Comparison of ENCODE assay signal across 8 cellular contexts in genomic region chrX:132023896-132024386, GRCh38. TPM values are rescaled to one million over a fixed set of nuclear protein-coding genes. Genes with fewer than 3 reads are reported as not detected.
A peak's percentile ranks its signal among the peaks of the same experiment; 100 is the strongest.
DNase-seq lines count a peak whose midpoint lies in the region; ATAC-seq lines count a peak whose summit lies in the region.

No MANE protein-coding gene starts in this region.

- H3K4me1 ChIP-seq in SJCRH30 (no peaks in the 10 kb centered on the region), iPS-15b (ENCODE audit: control insufficient read depth, insufficient read depth, low read length) (peaks cover 21% of the 10 kb centered on the region)

- no peaks in the 10 kb centered on the region for H3K27me3 ChIP-seq in SJCRH30
- H3K27me3 ChIP-seq in iPS-15b (ENCODE audit: control insufficient read depth, insufficient read depth, low read length), result peaks cover 12% of the 10 kb centered on the region

- no peaks in the 10 kb centered on the region for H3K9me3 Mint-ChIP-seq in activated naive CD8-positive, alpha-beta T cell treated with anti-CD3 and anti-CD28 coated beads for 36 hours

- H3K4me3 ChIP-seq in SJCRH30 (peak overlapping the region; percentile 75), iPS-15b (ENCODE audit: low read depth, low read length) (peak overlapping the region; percentile 95)

- peak overlapping the region; percentile 91 for H3K4me3 Mint-ChIP-seq in activated naive CD8-positive, alpha-beta T cell treated with anti-CD3 and anti-CD28 coated beads for 36 hours

- peak; percentile 34 for DNase-seq in NCI-H2107 treated with DMSO at 0.1 percent for 48 hours (lab: John Stamatoyannopoulos, UW; ENCODE audit: unreplicated experiment)
- no peak for DNase-seq in NCI-H2107 (lab: John Stamatoyannopoulos, UW)
- peak; percentile 29 to 41 for DNase-seq in SJCRH30
- peak; percentile 68 for DNase-seq in activated naive CD8-positive, alpha-beta T cell treated with anti-CD3 and anti-CD28 coated beads for 36 hours
- DNase-seq in stimulated activated CD4-positive, alpha-beta T cell treated with anti-CD3 and anti-CD28 coated beads, Interleukin-15, amount 100 ng/mL, for 1 hour (ENCODE audit: low read depth in 1 of 2, low spot score in 1 of 2), result peak; percentile 1 to 8
- no peak for DNase-seq in inferior parietal cortex (ENCODE audit: extremely low spot score)

- ATAC-seq in HG03039 (IDR thresholded peaks at IDR 0.05; ENCODE audit: unreplicated experiment), result peak; percentile 46

- H3K9me3 ChIP-seq in SJCRH30 (replicated peaks) (no peaks in the 10 kb centered on the region), iPS-15b (ENCODE audit: control insufficient read depth, insufficient read depth, low read length) (no peaks in the 10 kb centered on the region)

- H3K36me3 Mint-ChIP-seq in activated naive CD8-positive, alpha-beta T cell treated with anti-CD3 and anti-CD28 coated beads for 36 hours, result peaks cover 26% of the 10 kb centered on the region

- H3K9ac ChIP-seq in iPS-15b (ENCODE audit: low read depth, low read length), result peak overlapping the region; percentile 89

- H3K27me3 Mint-ChIP-seq in activated naive CD8-positive, alpha-beta T cell treated with anti-CD3 and anti-CD28 coated beads for 36 hours, result no peaks in the 10 kb centered on the region

- H3K27ac ChIP-seq in SJCRH30, result peak overlapping the region; percentile 75

- H3K4me1 Mint-ChIP-seq in activated naive CD8-positive, alpha-beta T cell treated with anti-CD3 and anti-CD28 coated beads for 36 hours, result peaks cover 28% of the 10 kb centered on the region

- H3K36me3 ChIP-seq in SJCRH30, result no peaks in the 10 kb centered on the region
- no peaks in the 10 kb centered on the region for H3K36me3 ChIP-seq in iPS-15b (ENCODE audit: control insufficient read depth, insufficient read depth, low read length)

- H3K27ac Mint-ChIP-seq in activated naive CD8-positive, alpha-beta T cell treated with anti-CD3 and anti-CD28 coated beads for 36 hours, result peak overlapping the region; percentile 96

RNA-seq across cellular contexts. Expression of gene STK26, which starts 0.8 kb away (rescaled TPM):
- total RNA-seq in SJCRH30 (2014; rRNA removed; shearing (Covaris generic)), result 78.0 and 83.3 TPM in 2 replicates
- total RNA-seq in activated naive CD8-positive, alpha-beta T cell treated with anti-CD3 and anti-CD28 coated beads for 36 hours, result 10 to 100 TPM; 76.4 TPM

Comparison
In these comparisons a context has a peak if more than half of its experiments do, and no peak if none do; other contexts are left out.
1. DNase-seq: peak in NCI-H2107 treated with DMSO at 0.1 percent for 48 hours (single experiment), SJCRH30 (2 of 2), activated naive CD8-positive, alpha-beta T cell treated with anti-CD3 and anti-CD28 coated beads for 36 hours (single experiment) and stimulated activated CD4-positive, alpha-beta T cell treated with anti-CD3 and anti-CD28 coated beads, Interleukin-15, amount 100 ng/mL, for 1 hour (2 of 2); none in NCI-H2107 (single experiment) and inferior parietal cortex (single experiment).